In genomic region chr20:5491463-5491862, GRCh38 we compare ENCODE assay signal across 21 cellular contexts.
"Had no signal": no experiment of that assay in that cellular context is flagged by ENCODE, and none has a peak within 500 bp of the region (broad histone marks: within the 10 kb centered on the region; RNA-seq: fewer than 3 reads in every experiment).

No MANE protein-coding gene starts in this region.

- H3K4me1 ChIP-seq: SJCRH30 had no signal

- H3K36me3 ChIP-seq: MG63, SJCRH30 had no signal

- H3K27ac ChIP-seq: RWPE1, SJCRH30 had no signal

- H3K4me3 ChIP-seq: MG63, SJCRH30 had no signal

- ATAC-seq: Panc1, T-helper 17 cell, WTC11 had no signal

- H3K27me3 ChIP-seq: MG63 had no signal

- DNase-seq: activated CD4-positive, alpha-beta T cell treated with anti-CD3 and anti-CD28 coated beads for 48 hours; activated CD4-positive, alpha-beta T cell treated with anti-CD3 and anti-CD28 coated beads, Interleukin-2, amount 50 U/mL, for 4 hours; activated CD4-positive, CD25-positive, alpha-beta regulatory T cell treated with anti-CD3 and anti-CD28 coated beads, Interleukin-2, amount 50 U/mL, for 72 hours; activated CD8-positive, alpha-beta memory T cell treated with anti-CD3 and anti-CD28 coated beads, Interleukin-2, amount 50 U/mL, for 48 hours; activated T-cell treated with anti-CD3 and anti-CD28 coated beads, Interleukin-2, amount 50 U/mL, for 1 hour; aorta; MG63; MV-4-11; NCI-H1092 treated with DMSO at 0.1 percent for 48 hours; NCI-H1417 treated with DMSO at 0.1 percent for 48 hours; NCI-H1694 treated with DMSO at 0.1 percent for 48 hours; NCI-H2029 treated with DMSO at 0.1 percent for 48 hours; NCI-H510A treated with DMSO at 0.1 percent for 48 hours; Right ventricle myocardium superior; SJCRH30; T-helper 17 cell; T-helper 9 cell had no signal

- FAIRE-seq: TTC549 had no signal

- H3K9me3 ChIP-seq: MG63, SJCRH30 had no signal
